ENCODE assay signal across 8 cellular contexts in genomic region chr20:20368414-20369352, GRCh38. TPM values are rescaled to one million over a fixed set of nuclear protein-coding genes. Genes with fewer than 3 reads are reported as not detected.
A peak's percentile ranks its signal among the peaks of the same experiment; 100 is the strongest.
DNase-seq lines count a peak whose midpoint lies in the region; ATAC-seq, FAIRE-seq and TF ChIP-seq lines count a peak whose summit lies in the region.

No MANE protein-coding gene starts in this region.

- ATAC-seq in A549 (peak; percentile 14 to 42; a peak in 5 of 6 replicates), GM19463 (IDR thresholded peaks at IDR 0.05; ENCODE audit: unreplicated experiment) (no peak)

- WGBS in A549 (ENCODE audit: missing lambda C conversion rate): 3% methylated on average over 21 of the region's 147 CpGs
- WGBS in GM23248 (ENCODE audit: low coverage in 1 of 2, low lambda C conversion rate in 2 of 2, missing lambda C conversion rate in 2 of 2), 2 experiments: 2% methylated on average over 92 to 115 of the region's 147 CpGs

- no peak overlapping the region for H2AFZ ChIP-seq in GM23248

- no peaks in the 10 kb centered on the region for H3K9me2 ChIP-seq in GM23248 (ENCODE audit: insufficient read depth)

- H3K4me1 ChIP-seq in A549 (peaks cover 31% of the 10 kb centered on the region), GM23248 (ENCODE audit: insufficient read depth) (peaks cover 4% of the 10 kb centered on the region; the same call in 1 of the 2 replicates), kidney (ENCODE audit: control insufficient read depth in 1 of 2, insufficient read depth in 1 of 2, low read depth in 1 of 2, low read length in 2 of 2) (peaks cover 0 to 9% of the 10 kb centered on the region in 2 donors)

- CTCF ChIA-PET in A549 (lab: Yijun Ruan, JAX) (interaction anchor here (0.9 to 1.2 kb wide), 3 partner anchors 16 to 225 kb away, joined by 3 to 5 read pairs (median 4); no protein-coding TSS in a partner anchor), RWPE1 (lab: Yijun Ruan, JAX) (interaction anchor here (1.3 kb wide), 1 partner anchor 9 kb away, joined by 5 read pairs; no protein-coding TSS in a partner anchor)

- intact Hi-C loops in kidney (cut with DNase I): no loop called here

- H4K20me1 ChIP-seq in GM23248 (ENCODE audit: insufficient read depth): no peaks in the 10 kb centered on the region

- no peak for TF ChIP-seq RAD21 in A549 (conservative IDR thresholded peaks at IDR 0.05 in 1 of 2, IDR thresholded peaks at IDR 0.05 in 1 of 2)

- TF ChIP-seq POLR2A in A549 (IDR thresholded peaks at IDR 0.05; ENCODE audit: low read length): no peak

- H3K36me3 ChIP-seq in GM23248 (ENCODE audit: low read depth) (no peaks in the 10 kb centered on the region), kidney (ENCODE audit: control insufficient read depth in 1 of 2, insufficient read depth in 2 of 2, low read length in 2 of 2) (no peaks in the 10 kb centered on the region)

- TF ChIP-seq CTCF in A549 (IDR thresholded peaks at IDR 0.05): no peak
- no peak for TF ChIP-seq CTCF in kidney (IDR thresholded peaks at IDR 0.05; ENCODE audit: borderline replicate concordance, extremely low read depth, insufficient read depth)
- no peak for TF ChIP-seq CTCF in RWPE1 (conservative IDR thresholded peaks at IDR 0.05; ENCODE audit: low read depth)

- no peak overlapping the region for H3K9ac ChIP-seq in GM23248
- no peak overlapping the region for H3K9ac ChIP-seq in kidney (ENCODE audit: low read length in 2 of 2)

- peak overlapping the region; percentile 94 for H3K4me2 ChIP-seq in A549
- no peak overlapping the region for H3K4me2 ChIP-seq in GM23248 (ENCODE audit: unreplicated experiment)

- no peak overlapping the region for H3K27ac ChIP-seq in A549
- no peak overlapping the region for H3K27ac ChIP-seq in GM23248
- H3K27ac ChIP-seq in kidney (ENCODE audit: low read depth in 2 of 2, low read length in 2 of 2): no peak overlapping the region
- H3K27ac ChIP-seq in RWPE1: no peak overlapping the region

- FAIRE-seq in A549 (lab: Jason Lieb, UNC): no peak
- no peak for FAIRE-seq in kidney (lab: Jason Lieb, UNC)

- H3F3A ChIP-seq in GM23248 (ENCODE audit: insufficient read depth): no peaks in the 10 kb centered on the region

- TF ChIP-seq EP300 in A549 (IDR thresholded peaks at IDR 0.05): no peak

- H3K79me2 ChIP-seq in GM23248 (ENCODE audit: insufficient read depth): no peaks in the 10 kb centered on the region

- in situ Hi-C loops in GM23248 (cut with MboI): loop anchor here (10.0 kb wide), 1 partner anchor 186 kb away; no protein-coding TSS in a partner anchor

- H3K9me3 ChIP-seq in A549 (no peaks in the 10 kb centered on the region), GM23248 (ENCODE audit: low read depth) (no peaks in the 10 kb centered on the region), kidney (ENCODE audit: control insufficient read depth in 1 of 2, low read length in 2 of 2) (no peaks in the 10 kb centered on the region)

- DNase-seq in A549 (ENCODE audit: low read depth in 1 of 2, low spot score in 1 of 2): peak in 1 of 2 experiments; percentile 16
- DNase-seq in GM23248: peak; percentile 28
- DNase-seq in activated T-cell treated with anti-CD3 and anti-CD28 coated beads, Interleukin-2, amount 50 U/mL, for 48 hours: peak; percentile 47 to 61
- peak; percentile 62 for DNase-seq in kidney
- no peak for DNase-seq in ureter (ENCODE audit: low spot score)
- DNase-seq in NOMO-1 treated with dmso at 0.1 percent for 144 hours (lab: John Stamatoyannopoulos, UW; ENCODE audit: unreplicated experiment): no peak
- DNase-seq in RWPE1 (ENCODE audit: low spot score): no peak

- H3K4me3 ChIP-seq in A549: peak overlapping the region; percentile 44
- H3K4me3 ChIP-seq in GM23248: peak overlapping the region; percentile 40; the same call in 1 of the 2 replicates
- no peak overlapping the region for H3K4me3 ChIP-seq in kidney (ENCODE audit: low read length in 2 of 2)

- POLR2A ChIA-PET in A549 (lab: Yijun Ruan, JAX): no interaction called here
- POLR2A ChIA-PET in RWPE1 (lab: Yijun Ruan, JAX; ENCODE audit: low non-redundant PET): no interaction called here

- H3K27me3 ChIP-seq in GM23248 (replicated peaks; ENCODE audit: insufficient read depth): peaks cover 69% of the 10 kb centered on the region

TF ChIP-seq in A549, 52 proteins besides CTCF, POLR2A, EP300 and RAD21:
- TF ChIP-seq TP53 (CRISPR knock-in tag; IDR thresholded peaks at IDR 0.05) (no peak), USF2 (IDR thresholded peaks at IDR 0.05) (no peak), JUNB (IDR thresholded peaks at IDR 0.05) (no peak), CHD2 (IDR thresholded peaks at IDR 0.05; ENCODE audit: low read length, partially characterized antibody) (no peak), HOXA7 (CRISPR knock-in tag; IDR thresholded peaks at IDR 0.05) (no peak), NFE2L2 (conservative IDR thresholded peaks at IDR 0.05; ENCODE audit: low read length) (no peak), MYC (IDR thresholded peaks at IDR 0.05; ENCODE audit: borderline replicate concordance, low read length) (no peak), E2F6 (IDR thresholded peaks at IDR 0.05; ENCODE audit: borderline replicate concordance, low read depth) (no peak)
- TF ChIP-seq, protein P1, sequence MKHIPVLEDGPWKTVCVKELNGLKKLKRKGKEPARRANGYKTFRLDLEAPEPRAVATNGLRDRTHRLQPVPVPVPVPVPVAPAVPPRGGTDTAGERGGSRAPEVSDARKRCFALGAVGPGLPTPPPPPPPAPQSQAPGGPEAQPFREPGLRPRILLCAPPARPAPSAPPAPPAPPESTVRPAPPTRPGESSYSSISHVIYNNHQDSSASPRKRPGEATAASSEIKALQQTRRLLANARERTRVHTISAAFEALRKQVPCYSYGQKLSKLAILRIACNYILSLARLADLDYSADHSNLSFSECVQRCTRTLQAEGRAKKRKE (CRISPR knock-in tag; IDR thresholded peaks at IDR 0.05; ENCODE audit: low read depth): no peak
- TF ChIP-seq, protein P2, sequence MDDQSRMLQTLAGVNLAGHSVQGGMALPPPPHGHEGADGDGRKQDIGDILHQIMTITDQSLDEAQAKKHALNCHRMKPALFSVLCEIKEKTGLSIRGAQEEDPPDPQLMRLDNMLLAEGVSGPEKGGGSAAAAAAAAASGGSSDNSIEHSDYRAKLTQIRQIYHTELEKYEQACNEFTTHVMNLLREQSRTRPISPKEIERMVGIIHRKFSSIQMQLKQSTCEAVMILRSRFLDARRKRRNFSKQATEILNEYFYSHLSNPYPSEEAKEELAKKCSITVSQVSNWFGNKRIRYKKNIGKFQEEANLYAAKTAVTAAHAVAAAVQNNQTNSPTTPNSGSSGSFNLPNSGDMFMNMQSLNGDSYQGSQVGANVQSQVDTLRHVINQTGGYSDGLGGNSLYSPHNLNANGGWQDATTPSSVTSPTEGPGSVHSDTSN (IDR thresholded peaks at IDR 0.05): no peak
TF ChIP-seq in A549: peak in this region for 0.

RNA-seq across cellular contexts. Expression of gene INSM1, which starts 0.8 kb away (rescaled TPM):
- polyA plus RNA-seq in A549 (2011; rRNA removed) (not detected in 2 replicates), A549 (2017; fragmentation: RNase III; extraction: RNeasy Plus Mini Kit Qiagen cat#74134 plus additional on column Dnase treatment) (not detected in 3 replicates), GM23248 (2016; fragmentation: Nextera tagmentation; extraction: Ambion mirVana) (not detected in 2 replicates), kidney (ENCODE audit: insufficient read depth, low read depth, low replicate concordance) (not detected)
- not detected in 2 replicates for polyA plus RNA-seq in A549 (2012; cell fraction: cytosol; rRNA removed)
- not detected in 2 replicates for polyA plus RNA-seq in A549 (2012; cell fraction: nucleus; rRNA removed)
- polyA minus RNA-seq in A549 (2011; rRNA and poly(A)+ RNA removed): not detected in 2 replicates
- not detected in 2 replicates for total RNA-seq in GM23248 (2014; rRNA removed; shearing (Covaris generic))
- total RNA-seq in kidney (not detected), ureter (not detected)

Comparison
In these comparisons a context has a peak if more than half of its experiments do, and no peak if none do; other contexts are left out.
1. DNase-seq: peak in GM23248 (single experiment), activated T-cell treated with anti-CD3 and anti-CD28 coated beads, Interleukin-2, amount 50 U/mL, for 48 hours (2 of 2) and kidney (single experiment); none in ureter (single experiment), NOMO-1 treated with dmso at 0.1 percent for 144 hours (single experiment) and RWPE1 (single experiment).
2. H3K4me3 ChIP-seq: peak in A549 (single experiment) and GM23248 (single experiment); none in kidney (0 of 2).